Comparison of ENCODE assay signal across 8 cellular contexts in genomic region chr11:65505434-65506315, GRCh38. TPM values are rescaled to one million over a fixed set of nuclear protein-coding genes. Genes with fewer than 3 reads are reported as not detected.
DNase-seq lines count a peak whose midpoint lies in the region; ATAC-seq, FAIRE-seq and TF ChIP-seq lines count a peak whose summit lies in the region.

No MANE protein-coding gene starts in this region.

- intact Hi-C loops in sciatic nerve (cut with DNase I): loop anchor here (2.0 kb wide), 1 partner anchor 83 kb away; the partner anchor contains the start of gene NEAT1

- peak overlapping the region; percentile 29 for H3K27ac ChIP-seq in SJSA1

- peaks cover 51% of the 10 kb centered on the region for H3K4me1 ChIP-seq in SJSA1 (replicated peaks)

- peaks cover 51% of the 10 kb centered on the region for H3K27me3 ChIP-seq in SJSA1 (replicated peaks)

- H3K9me3 ChIP-seq in SJSA1 (replicated peaks): peaks cover 17% of the 10 kb centered on the region

- H3K4me3 ChIP-seq in SJSA1 (peak overlapping the region; percentile 59), fibroblast of the aortic adventitia (ENCODE audit: low read depth, low read length) (peak overlapping the region; percentile 99)

- TF ChIP-seq POLR2A in GM15510 (IDR thresholded peaks at IDR 0.05; ENCODE audit: borderline replicate concordance, extremely low read depth, insufficient read length): peak; percentile 51

- TF ChIP-seq CTCF in fibroblast of the aortic adventitia (IDR thresholded peaks at IDR 0.05; ENCODE audit: insufficient read depth, low read length): no peak

- FAIRE-seq in urothelium cell line (lab: Jason Lieb, UNC): no peak

- peaks cover 73% of the 10 kb centered on the region for H3K36me3 ChIP-seq in SJSA1

- ATAC-seq in sciatic nerve (no peak), HG03439 (IDR thresholded peaks at IDR 0.05; ENCODE audit: unreplicated experiment) (no peak)

- DNase-seq in SJSA1 (ENCODE audit: low read depth in 1 of 2, low spot score in 2 of 2) (peak in 1 of 2 experiments; percentile 61), fibroblast of the aortic adventitia (ENCODE audit: low read depth) (peak; percentile 66), sciatic nerve (ENCODE audit: low spot score) (peak; percentile 66), LoVo (ENCODE audit: low spot score) (no peak), NCI-H146 (lab: John Stamatoyannopoulos, UW) (no peak), urothelium cell line (ENCODE audit: low spot score) (no peak)

RNA-seq across cellular contexts. Expression of gene MALAT1, which starts 6.8 kb away (rescaled TPM):
- total RNA-seq in SJSA1 (2014; rRNA removed; shearing (Covaris generic)): 1,620 and 2,210 TPM in 2 replicates
- total RNA-seq in fibroblast of the aortic adventitia (ENCODE audit: low replicate concordance) (10,787 and 27,374 TPM in 2 replicates), sciatic nerve (14,857 TPM)

RNA-seq across cellular contexts. Expression of gene SCYL1, which starts 19.2 kb away (rescaled TPM):
- total RNA-seq in SJSA1 (2014; rRNA removed; shearing (Covaris generic)): 103 and 130 TPM in 2 replicates
- total RNA-seq in fibroblast of the aortic adventitia (ENCODE audit: low replicate concordance) (32.1 and 76.8 TPM in 2 replicates), sciatic nerve (64.0 TPM)

RNA-seq across cellular contexts. Expression of gene LTBP3, which starts 52.5 kb away (rescaled TPM):
- 22.9 and 52.0 TPM in 2 replicates for total RNA-seq in SJSA1 (2014; rRNA removed; shearing (Covaris generic))
- 47.3 and 147 TPM in 2 replicates for total RNA-seq in fibroblast of the aortic adventitia (ENCODE audit: low replicate concordance)
- 306 TPM for total RNA-seq in sciatic nerve

Comparison
In these comparisons a context has a peak if more than half of its experiments do, and no peak if none do; other contexts are left out.
1. DNase-seq: peak in fibroblast of the aortic adventitia (single experiment) and sciatic nerve (single experiment); none in LoVo (single experiment), NCI-H146 (single experiment) and urothelium cell line (single experiment).